ENCODE assay signal across 8 cellular contexts in genomic region chr6:135054238-135054574, GRCh38. TPM values are rescaled to one million over a fixed set of nuclear protein-coding genes. Genes with fewer than 3 reads are reported as not detected.
DNase-seq lines count a peak whose midpoint lies in the region; ATAC-seq lines count a peak whose summit lies in the region.

No MANE protein-coding gene starts in this region.

- H3K4me3 Mint-ChIP-seq in activated CD4-positive, alpha-beta T cell treated with anti-CD3 and anti-CD28 coated beads, Interleukin-2, amount 10 ng/mL, durations not matched to agents 24 days and 14 days, result peak overlapping the region; percentile 92

- peak overlapping the region; percentile 94 for H3K27ac Mint-ChIP-seq in activated CD4-positive, alpha-beta T cell treated with anti-CD3 and anti-CD28 coated beads, Interleukin-2, amount 10 ng/mL, durations not matched to agents 24 days and 14 days
- peak overlapping the region; percentile 99 to 100 for H3K27ac Mint-ChIP-seq in activated naive CD4-positive, alpha-beta T cell treated with anti-CD3 and anti-CD28 coated beads, Interleukin-2, amount 50 U/mL, for 72 hours

- ATAC-seq in HG03460 (IDR thresholded peaks at IDR 0.05; ENCODE audit: unreplicated experiment), result peak; percentile 8
- ATAC-seq in activated naive CD4-positive, alpha-beta T cell treated with anti-CD3 and anti-CD28 coated beads, Interleukin-2, amount 50 U/mL, for 72 hours, result peak; percentile 31 to 36
- peak; percentile 15 for ATAC-seq in stimulated activated naive CD8-positive, alpha-beta T cell treated with anti-CD3 and anti-CD28 coated beads, Interleukin-15, Interleukin-2, amounts not matched to agents 100 U/mL and 50 U/mL, for 24 hours

- peaks cover 17% of the 10 kb centered on the region for H3K36me3 Mint-ChIP-seq in activated CD4-positive, alpha-beta T cell treated with anti-CD3 and anti-CD28 coated beads, Interleukin-2, amount 10 ng/mL, durations not matched to agents 24 days and 14 days (ENCODE audit: low read depth)
- H3K36me3 Mint-ChIP-seq in activated naive CD4-positive, alpha-beta T cell treated with anti-CD3 and anti-CD28 coated beads, Interleukin-2, amount 50 U/mL, for 72 hours, result peaks cover 15 to 31% of the 10 kb centered on the region in 2 donors

- no peak for DNase-seq in activated CD4-positive, alpha-beta T cell treated with anti-CD3 and anti-CD28 coated beads, Interleukin-2, amount 10 ng/mL, durations not matched to agents 24 days and 14 days
- DNase-seq in activated CD4-positive, alpha-beta T cell treated with anti-CD3 and anti-CD28 coated beads for 1 hour, result no peak
- DNase-seq in activated naive CD4-positive, alpha-beta T cell treated with anti-CD3 and anti-CD28 coated beads, Interleukin-2, amount 50 U/mL, for 72 hours (ENCODE audit: low spot score in 2 of 2), result no peak
- DNase-seq in iPS-NIHi11 (ENCODE audit: low spot score), result peak; percentile 11
- DNase-seq in stimulated activated naive CD8-positive, alpha-beta T cell treated with anti-CD3 and anti-CD28 coated beads, Interleukin-15, Interleukin-2, amounts not matched to agents 100 U/mL and 50 U/mL, for 24 hours, result no peak
- no peak for DNase-seq in SHP77 (lab: John Stamatoyannopoulos, UW)
- no peak for DNase-seq in GOT3 (lab: John Stamatoyannopoulos, UW)

- H3K4me1 Mint-ChIP-seq in activated CD4-positive, alpha-beta T cell treated with anti-CD3 and anti-CD28 coated beads, Interleukin-2, amount 10 ng/mL, durations not matched to agents 24 days and 14 days, result peaks cover 31% of the 10 kb centered on the region

- no peaks in the 10 kb centered on the region for H3K27me3 Mint-ChIP-seq in activated CD4-positive, alpha-beta T cell treated with anti-CD3 and anti-CD28 coated beads, Interleukin-2, amount 10 ng/mL, durations not matched to agents 24 days and 14 days

- intact Hi-C loops in activated CD4-positive, alpha-beta T cell treated with anti-CD3 and anti-CD28 coated beads, Interleukin-2, amount 10 ng/mL, durations not matched to agents 24 days and 14 days (cut with micrococcal nuclease), result loop anchor here (1.0 to 2.0 kb wide), 7 partner anchors 24 to 130 kb away; no protein-coding TSS in a partner anchor

- no peaks in the 10 kb centered on the region for H3K9me3 Mint-ChIP-seq in activated CD4-positive, alpha-beta T cell treated with anti-CD3 and anti-CD28 coated beads, Interleukin-2, amount 10 ng/mL, durations not matched to agents 24 days and 14 days
- H3K9me3 Mint-ChIP-seq in activated naive CD4-positive, alpha-beta T cell treated with anti-CD3 and anti-CD28 coated beads, Interleukin-2, amount 50 U/mL, for 72 hours, result no peaks in the 10 kb centered on the region

RNA-seq across cellular contexts. Expression of gene HBS1L, which starts 0.4 kb away (rescaled TPM):
- 94.4 and 104 TPM in 2 replicates for total RNA-seq in activated CD4-positive, alpha-beta T cell treated with anti-CD3 and anti-CD28 coated beads, Interleukin-2, amount 10 ng/mL, durations not matched to agents 24 days and 14 days
- total RNA-seq in activated naive CD4-positive, alpha-beta T cell treated with anti-CD3 and anti-CD28 coated beads, Interleukin-2, amount 50 U/mL, for 72 hours, result 100 to 1,000 TPM; 147 to 234 TPM
